8 cellular contexts compared by ENCODE assay signal in the genomic region with DNA sequence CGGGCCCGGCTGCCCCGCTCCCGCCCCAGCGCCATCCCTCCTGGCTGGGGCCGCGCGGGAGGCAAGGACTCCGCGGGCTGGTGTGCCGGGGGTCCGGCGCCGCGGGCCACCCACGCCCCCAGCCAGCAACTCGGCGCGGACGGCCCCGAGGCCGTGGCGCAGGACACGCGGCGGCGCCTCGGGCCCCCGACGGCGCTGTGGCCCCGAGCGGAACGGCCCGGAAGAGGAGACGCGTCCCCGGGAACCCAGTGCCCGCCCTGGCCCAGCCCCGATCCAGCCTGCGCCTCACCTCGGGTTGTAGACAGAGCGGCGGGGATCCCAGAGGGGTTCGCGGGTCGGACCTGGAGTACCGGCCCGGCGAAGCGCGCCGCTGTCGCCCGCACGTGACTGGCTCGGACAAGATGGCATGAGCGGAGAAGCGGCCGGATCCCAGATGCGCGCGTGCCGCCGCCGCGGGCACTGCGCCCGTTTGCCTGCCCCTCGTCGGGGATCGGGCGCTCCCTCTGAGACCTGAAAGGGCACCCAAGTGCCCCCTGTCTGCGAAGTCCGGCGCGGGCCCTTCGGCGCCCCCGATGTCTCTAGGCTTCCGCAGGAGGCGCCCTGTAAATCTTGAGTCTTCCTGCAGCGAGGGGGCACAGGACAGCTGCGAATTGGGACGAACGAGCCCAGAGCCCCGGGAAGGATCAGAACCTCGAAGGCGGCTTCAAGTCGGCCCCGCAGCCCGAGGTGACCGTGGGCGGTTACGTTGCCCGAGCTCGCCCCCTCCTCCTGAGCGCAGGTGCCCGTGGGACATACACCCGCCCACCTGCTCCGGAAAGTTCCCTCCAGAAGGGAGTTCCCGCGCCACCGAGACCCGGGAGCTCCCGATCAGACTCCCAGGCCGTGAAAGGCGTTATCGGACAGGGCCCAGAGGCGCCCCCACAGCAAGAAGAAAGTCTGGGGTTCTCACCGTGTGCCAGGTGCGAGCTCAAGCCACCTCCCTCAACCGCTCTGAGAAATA. TPM values are rescaled to one million over a fixed set of nuclear protein-coding genes. Genes with fewer than 3 reads are reported as not detected.
DNase-seq lines count a peak whose midpoint lies in the region; ATAC-seq and TF ChIP-seq lines count a peak whose summit lies in the region.

No MANE protein-coding gene starts in this region.

- intact Hi-C loops in dorsolateral prefrontal cortex (cut with DNase I): loop anchor here in 1 of 2 donors (5.0 to 10.0 kb wide), 2 partner anchors 149 to 342 kb away; a partner anchor contains a TSS
- intact Hi-C loops in lower lobe of right lung (cut with DNase I): no loop called here

- H3K4me1 ChIP-seq in Loucy (ENCODE audit: insufficient read depth, low read length, poor library complexity, severe bottlenecking) (peaks cover 24% of the 10 kb centered on the region), lower lobe of right lung (peaks cover 20% of the 10 kb centered on the region)

- H3K27me3 ChIP-seq in Loucy (ENCODE audit: insufficient read depth, low read length, poor library complexity, severe bottlenecking) (no peaks in the 10 kb centered on the region), dorsolateral prefrontal cortex (no peaks in the 10 kb centered on the region), lower lobe of right lung (ENCODE audit: low read depth) (no peaks in the 10 kb centered on the region)

- peak; percentile 25; the same call in 1 of the 2 replicates for TF ChIP-seq CTCF in Loucy (conservative IDR thresholded peaks at IDR 0.05; ENCODE audit: low read length)
- TF ChIP-seq CTCF in dorsolateral prefrontal cortex (IDR thresholded peaks at IDR 0.05 in 54 of 56, conservative IDR thresholded peaks at IDR 0.05 in 2 of 56; ENCODE audit: low read depth in 1 of 56, partially characterized antibody in 56 of 56): peak in 54 of 56 donors; percentile 20 to 68 (median 48)
- peak; percentile 49 for TF ChIP-seq CTCF in lower lobe of right lung (IDR thresholded peaks at IDR 0.05)

- H3K27ac ChIP-seq in dorsolateral prefrontal cortex (peak overlapping the region in 51 of 59 donors; percentile 10 to 98 (median 94)), lower lobe of right lung (peak overlapping the region; percentile 88)

- H4K20me1 ChIP-seq in Loucy (ENCODE audit: insufficient read depth, low read length, poor library complexity, severe bottlenecking): peaks cover 24% of the 10 kb centered on the region

- H2AFZ ChIP-seq in Loucy (ENCODE audit: low read length): no peak overlapping the region; the same call in 1 of the 2 replicates

- peak overlapping the region; percentile 80 for H3K4me3 ChIP-seq in Loucy (ENCODE audit: low read length, poor library complexity, severe bottlenecking)
- H3K4me3 ChIP-seq in dorsolateral prefrontal cortex: peak overlapping the region; percentile 51 to 95 (median 83)
- peak overlapping the region; percentile 85 for H3K4me3 ChIP-seq in lower lobe of right lung

- peak overlapping the region; percentile 54 for H3K4me2 ChIP-seq in Loucy (ENCODE audit: low read depth, low read length, poor library complexity, severe bottlenecking)

- ATAC-seq in GM21723 (IDR thresholded peaks at IDR 0.05; ENCODE audit: unreplicated experiment): peak; percentile 45
- peak; percentile 59 to 67 for ATAC-seq in lower lobe of right lung

- H3K9me3 ChIP-seq in Loucy (ENCODE audit: insufficient read depth, low read depth, low read length): no peaks in the 10 kb centered on the region
- H3K9me3 ChIP-seq in lower lobe of right lung: no peaks in the 10 kb centered on the region

- peaks cover 30% of the 10 kb centered on the region for H3K79me2 ChIP-seq in Loucy (ENCODE audit: insufficient read depth, low read length)

- H3F3A ChIP-seq in Loucy (ENCODE audit: low read depth): peaks cover 10% of the 10 kb centered on the region

- H3K36me3 ChIP-seq in Loucy (ENCODE audit: insufficient read depth, low read length): no peaks in the 10 kb centered on the region
- no peaks in the 10 kb centered on the region for H3K36me3 ChIP-seq in lower lobe of right lung

- no peaks in the 10 kb centered on the region for H3K9me2 ChIP-seq in Loucy (replicated peaks; ENCODE audit: low read depth, low read length)

- peak; percentile 37 for DNase-seq in EH (ENCODE audit: low read depth)
- peak; percentile 57 for DNase-seq in activated CD4-positive, alpha-beta T cell treated with anti-CD3 and anti-CD28 coated beads for 48 hours
- peak; percentile 31 to 73 (median 44) for DNase-seq in dorsolateral prefrontal cortex
- DNase-seq in lower lobe of right lung: peak; percentile 73
- DNase-seq in stimulated activated CD4-positive, alpha-beta T cell treated with anti-CD3 and anti-CD28 coated beads, TNF-alpha, amount 100 ng/mL, for 48 hours (ENCODE audit: low read depth in 3 of 3): peak in 2 of 3 donors; percentile 16 to 40
- no peak for DNase-seq in AML-193 (lab: John Stamatoyannopoulos, UW)

- no peak overlapping the region for H3K9ac ChIP-seq in Loucy (ENCODE audit: low read depth, low read length, poor library complexity, severe bottlenecking)

RNA-seq across cellular contexts. Expression of a gene that starts 0.6 kb away (rescaled TPM):
- total RNA-seq in dorsolateral prefrontal cortex: 10 to 100 TPM in 103 of 120 experiments, 1 to 10 TPM in 17; 7.1 to 28.2 (median 13.3) TPM
- 17.3 TPM for total RNA-seq in lower lobe of right lung

Comparison
In these comparisons a context has a peak if more than half of its experiments do, and no peak if none do; other contexts are left out.
1. DNase-seq: peak in EH (single experiment), activated CD4-positive, alpha-beta T cell treated with anti-CD3 and anti-CD28 coated beads for 48 hours (single experiment), dorsolateral prefrontal cortex (10 of 10), lower lobe of right lung (single experiment) and stimulated activated CD4-positive, alpha-beta T cell treated with anti-CD3 and anti-CD28 coated beads, TNF-alpha, amount 100 ng/mL, for 48 hours (2 of 3); none in AML-193 (0 of 2).
2. Peak in every context shown above with its lines, with median percentiles within 50 percentile points of each other: H3K4me3 ChIP-seq and CTCF ChIP-seq.